Comparison of ENCODE assay signal across 12 cellular contexts in genomic region chr19:34135401-34135800, GRCh38. TPM values are rescaled to one million over a fixed set of nuclear protein-coding genes. Genes with fewer than 3 reads are reported as not detected.
DNase-seq lines count a peak whose midpoint lies in the region; ATAC-seq and TF ChIP-seq lines count a peak whose summit lies in the region.
"Had no signal": no experiment of that assay in that cellular context is flagged by ENCODE, and none has a peak within 500 bp of the region (broad histone marks: within the 10 kb centered on the region; RNA-seq: fewer than 3 reads in every experiment).

No MANE protein-coding gene starts in this region.

- no peak overlapping the region for H2AFZ ChIP-seq in SK-N-SH (ENCODE audit: low read depth)

- no peaks in the 10 kb centered on the region for H3K79me2 ChIP-seq in SK-N-SH (ENCODE audit: insufficient read depth)

- 95% methylated on average over 14 of the region's 14 CpGs for WGBS in SK-N-SH (ENCODE audit: low lambda C conversion rate)

- TF ChIP-seq EP300 in SK-N-SH (IDR thresholded peaks at IDR 0.05; ENCODE audit: borderline replicate concordance in 1 of 2, low read depth in 1 of 2, low read length in 1 of 2) = no peak

- no peaks in the 10 kb centered on the region for H3K9me2 ChIP-seq in SK-N-SH

- intact Hi-C loops in CD4-positive, alpha-beta memory T cell (cut with micrococcal nuclease) = no loop called here

- no peak overlapping the region for H3K4me3 ChIP-seq in CD4-positive, alpha-beta memory T cell (ENCODE audit: low read length in 2 of 2)
- H3K4me3 ChIP-seq in SK-N-SH (ENCODE audit: low read depth in 2 of 2, low read length in 1 of 2) = no peak overlapping the region

- peaks cover 4% of the 10 kb centered on the region for H3F3A ChIP-seq in SK-N-SH (replicated peaks; ENCODE audit: insufficient read depth)

- POLR2A ChIA-PET in CD4-positive, alpha-beta memory T cell (lab: Charles Lee; ENCODE audit: partially characterized antibody) = interaction anchor here (1.1 to 2.1 kb wide), 3 partner anchors 10 to 36 kb away, joined by 3 to 5 read pairs (median 4); partner anchors contain the start of gene LSM14A
- POLR2A ChIA-PET in naive thymus-derived CD8-positive, alpha-beta T cell (lab: Charles Lee) = interaction anchor here (0.7 to 2.2 kb wide), 4 partner anchors 9 to 637 kb away, joined by 3 to 25 read pairs (median 3); partner anchors contain the start of gene LSM14A
- POLR2A ChIA-PET in SK-N-SH (lab: Yijun Ruan, JAX) = no interaction called here

- no peaks in the 10 kb centered on the region for H3K27me3 ChIP-seq in CD4-positive, alpha-beta memory T cell (ENCODE audit: insufficient read depth, low read length)
- no peaks in the 10 kb centered on the region; the same call in 1 of the 2 replicates for H3K27me3 ChIP-seq in SK-N-SH (ENCODE audit: insufficient read depth)
- H3K27me3 ChIP-seq: vagina had no signal

- ATAC-seq in naive thymus-derived CD8-positive, alpha-beta T cell = no peak

- no peak for DNase-seq in CD4-positive, alpha-beta memory T cell
- DNase-seq in HFFc6 = no peak
- DNase-seq in naive thymus-derived CD8-positive, alpha-beta T cell = no peak
- no peak for DNase-seq in SK-N-SH
- DNase-seq in superior temporal gyrus (ENCODE audit: extremely low spot score) = no peak
- no peak for DNase-seq in AG20443 (ENCODE audit: low spot score)
- DNase-seq in activated CD4-positive, CD25-positive, alpha-beta regulatory T cell (lab: John Stamatoyannopoulos, UW) = no peak
- DNase-seq: NCI-H2107, posterior cingulate gyrus, SHP77 treated with DMSO at 0.1 percent for 48 hours had no signal

- peaks cover 0 to 11% (median 5%) of the 10 kb centered on the region in 4 donors for H3K4me1 Mint-ChIP-seq in CD4-positive, alpha-beta memory T cell
- H3K4me1 Mint-ChIP-seq in HFFc6 (ENCODE audit: low read depth) = no peaks in the 10 kb centered on the region
- H3K4me1 Mint-ChIP-seq in activated naive CD8-positive, alpha-beta T cell (ENCODE audit: low read depth) = peaks cover 3% of the 10 kb centered on the region
- H3K4me1 Mint-ChIP-seq in naive thymus-derived CD8-positive, alpha-beta T cell = peaks cover 0 to 12% (median 5%) of the 10 kb centered on the region in 4 donors

- CTCF ChIA-PET in CD4-positive, alpha-beta memory T cell (lab: Charles Lee; ENCODE audit: partially characterized antibody) = interaction anchor here (0.7 to 3.3 kb wide), 3 partner anchors 10 to 341 kb away, joined by 3 to 22 read pairs (median 5); no protein-coding TSS in a partner anchor
- CTCF ChIA-PET in SK-N-SH (lab: Yijun Ruan, JAX) = interaction anchor here (1.1 to 8.4 kb wide), 5 partner anchors 10 to 358 kb away, joined by 3 to 49 read pairs (median 7); no protein-coding TSS in a partner anchor

- no peak for TF ChIP-seq RAD21 in SK-N-SH (IDR thresholded peaks at IDR 0.05; ENCODE audit: low read length)

- peak overlapping the region; percentile 92 to 99 (median 94) for H3K4me3 Mint-ChIP-seq in CD4-positive, alpha-beta memory T cell
- H3K4me3 Mint-ChIP-seq in HFFc6 = peak overlapping the region; percentile 90
- H3K4me3 Mint-ChIP-seq in activated naive CD8-positive, alpha-beta T cell = peak overlapping the region; percentile 93
- H3K4me3 Mint-ChIP-seq in naive thymus-derived CD8-positive, alpha-beta T cell = peak overlapping the region; percentile 76 to 97 (median 94)

- no peak overlapping the region for H3K9ac ChIP-seq in SK-N-SH

- no peaks in the 10 kb centered on the region for H4K20me1 ChIP-seq in SK-N-SH (ENCODE audit: insufficient read depth)

- H3K9me3 ChIP-seq in CD4-positive, alpha-beta memory T cell (ENCODE audit: control insufficient read depth in 1 of 2, low read length in 2 of 2) = no peaks in the 10 kb centered on the region
- no peaks in the 10 kb centered on the region for H3K9me3 ChIP-seq in SK-N-SH
- H3K9me3 ChIP-seq: vagina had no signal

- H3K27ac Mint-ChIP-seq in CD4-positive, alpha-beta memory T cell = peak overlapping the region in 4 of 7 donors; percentile 25 to 85 (median 70)
- no peak overlapping the region for H3K27ac Mint-ChIP-seq in HFFc6
- H3K27ac Mint-ChIP-seq in activated naive CD8-positive, alpha-beta T cell = peak overlapping the region; percentile 96
- H3K27ac Mint-ChIP-seq in naive thymus-derived CD8-positive, alpha-beta T cell = peak overlapping the region in 7 of 10 donors; percentile 83 to 96 (median 95)

- no peaks in the 10 kb centered on the region for H3K27me3 Mint-ChIP-seq in CD4-positive, alpha-beta memory T cell
- no peaks in the 10 kb centered on the region for H3K27me3 Mint-ChIP-seq in HFFc6 (ENCODE audit: insufficient read depth)
- H3K27me3 Mint-ChIP-seq in activated naive CD8-positive, alpha-beta T cell = no peaks in the 10 kb centered on the region
- H3K27me3 Mint-ChIP-seq in naive thymus-derived CD8-positive, alpha-beta T cell = no peaks in the 10 kb centered on the region

- TF ChIP-seq CTCF in HFFc6 (IDR thresholded peaks at IDR 0.05) (no peak), SK-N-SH (IDR thresholded peaks at IDR 0.05) (no peak)

- no peak overlapping the region for H3K27ac ChIP-seq in CD4-positive, alpha-beta memory T cell (ENCODE audit: low read depth, low read length)
- H3K27ac ChIP-seq in SK-N-SH (ENCODE audit: low read depth in 2 of 2, low read length in 1 of 2) = no peak overlapping the region

- H3K4me1 ChIP-seq in CD4-positive, alpha-beta memory T cell (ENCODE audit: insufficient read depth, low read length) = peaks cover 5% of the 10 kb centered on the region
- no peaks in the 10 kb centered on the region; a peak in 1 of 4 replicates for H3K4me1 ChIP-seq in SK-N-SH (ENCODE audit: control insufficient read depth in 1 of 2, insufficient read depth in 2 of 2, low read depth in 1 of 2, low read length in 1 of 2)

- H3K36me3 Mint-ChIP-seq in CD4-positive, alpha-beta memory T cell = peaks cover 0 to 3% of the 10 kb centered on the region in 2 donors
- no peaks in the 10 kb centered on the region for H3K36me3 Mint-ChIP-seq in HFFc6 (ENCODE audit: low read depth)
- H3K36me3 Mint-ChIP-seq in activated naive CD8-positive, alpha-beta T cell = no peaks in the 10 kb centered on the region
- H3K36me3 Mint-ChIP-seq in naive thymus-derived CD8-positive, alpha-beta T cell = no peaks in the 10 kb centered on the region

- no peaks in the 10 kb centered on the region for H3K36me3 ChIP-seq in CD4-positive, alpha-beta memory T cell (ENCODE audit: insufficient read depth, low read length)
- no peaks in the 10 kb centered on the region for H3K36me3 ChIP-seq in SK-N-SH (replicated peaks in 1 of 2; ENCODE audit: control insufficient read depth in 1 of 2, insufficient read depth in 2 of 2, low read length in 1 of 2)
- H3K36me3 ChIP-seq: vagina had no signal

- no peaks in the 10 kb centered on the region for H3K9me3 Mint-ChIP-seq in CD4-positive, alpha-beta memory T cell
- H3K9me3 Mint-ChIP-seq in HFFc6 = no peaks in the 10 kb centered on the region
- H3K9me3 Mint-ChIP-seq in activated naive CD8-positive, alpha-beta T cell (ENCODE audit: low read depth) = no peaks in the 10 kb centered on the region
- H3K9me3 Mint-ChIP-seq in naive thymus-derived CD8-positive, alpha-beta T cell = no peaks in the 10 kb centered on the region

- no peak overlapping the region for H3K4me2 ChIP-seq in SK-N-SH

TF ChIP-seq in SK-N-SH, 30 proteins besides CTCF, POLR2A, EP300 and RAD21:
- TF ChIP-seq USF2 (IDR thresholded peaks at IDR 0.05; ENCODE audit: borderline replicate concordance, low read depth, low read length) = no peak
- no peak for TF ChIP-seq FOSL2 (IDR thresholded peaks at IDR 0.05; ENCODE audit: borderline replicate concordance, low read depth)
- TF ChIP-seq MXI1 (IDR thresholded peaks at IDR 0.05; ENCODE audit: low read depth, low read length) = no peak
- no peak for TF ChIP-seq RFX5 (IDR thresholded peaks at IDR 0.05; ENCODE audit: low read length)

RNA-seq across cellular contexts. Expression of gene LSM14A, which starts 36.9 kb away (rescaled TPM):
- 100 to 1,000 TPM; 158 to 168 TPM for total RNA-seq in CD4-positive, alpha-beta memory T cell
- polyA plus RNA-seq in CD4-positive, alpha-beta memory T cell = 100 to 1,000 TPM; 172 to 176 TPM
- 10 to 100 TPM; 66.5 to 92.9 (median 87.0) TPM for total RNA-seq in HFFc6 (2021; fragmentation: NEBNext Ultra II Directional; extraction: Animal tissue kit (Norgen Biotek cat#: 25700))
- total RNA-seq in naive thymus-derived CD8-positive, alpha-beta T cell = 100 to 1,000 TPM; 196 to 209 TPM
- polyA plus RNA-seq in naive thymus-derived CD8-positive, alpha-beta T cell = 100 to 1,000 TPM; 163 to 193 (median 172) TPM
- 79.0 and 87.7 TPM in 2 replicates for polyA plus RNA-seq in SK-N-SH (2012; rRNA removed)
- 85.1 and 96.5 TPM in 2 replicates for polyA plus RNA-seq in SK-N-SH (2012; cell fraction: cytosol; rRNA removed)
- 44.3 and 50.3 TPM in 2 replicates for polyA plus RNA-seq in SK-N-SH (2012; cell fraction: nucleus; rRNA removed)
